23 cellular contexts compared by ENCODE assay signal in the genomic region with DNA sequence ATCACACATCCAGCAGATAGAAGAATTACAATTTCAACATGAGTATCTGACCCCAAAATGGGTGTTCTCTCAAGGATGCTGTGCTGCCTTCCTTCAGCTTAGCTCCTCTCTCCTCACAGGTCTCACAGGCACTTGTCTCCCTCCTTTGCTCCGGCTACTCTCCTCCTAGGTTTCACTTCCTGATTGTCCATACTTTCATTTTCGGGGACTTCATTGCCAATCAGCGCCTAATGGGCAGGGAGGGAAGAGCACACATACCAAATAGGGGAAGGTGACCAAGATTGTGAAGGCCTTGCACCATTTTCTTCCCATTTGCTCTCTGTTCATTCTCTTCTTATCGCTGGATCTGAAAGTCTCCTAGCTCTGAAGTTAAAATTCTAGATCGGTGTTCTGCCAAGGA.
DNase-seq lines count a peak whose midpoint lies in the region; ATAC-seq and TF ChIP-seq lines count a peak whose summit lies in the region.
"Had no signal": no experiment of that assay in that cellular context is flagged by ENCODE, and none has a peak within 500 bp of the region (broad histone marks: within the 10 kb centered on the region; RNA-seq: fewer than 3 reads in every experiment).

No MANE protein-coding gene starts in this region.

- intact Hi-C loops in left lung (cut with DNase I), result no loop called here
- intact Hi-C loops in activated T-helper 2 cell treated with anti-CD3 and anti-CD28 coated beads, Interferon-gamma antibody, Interleukin-2, Interleukin-4, amounts not matched to agents 10 μg/mL and 5 μg/mL and 100 μg/mL, durations not matched to agents 14 hours and 24 hours and 36 hours (cut with micrococcal nuclease), result no loop called here

- H3K4me3 Mint-ChIP-seq in activated T-helper 2 cell treated with anti-CD3 and anti-CD28 coated beads, Interferon-gamma antibody, Interleukin-2, Interleukin-4, amounts not matched to agents 10 μg/mL and 5 μg/mL and 100 μg/mL, durations not matched to agents 14 hours and 24 hours and 36 hours (ENCODE audit: low read depth), result no peak overlapping the region
- H3K4me3 Mint-ChIP-seq: activated CD4-positive, alpha-beta T cell treated with anti-CD3 and anti-CD28 coated beads, Interleukin-2, amount 10 ng/mL, durations not matched to agents 7 days and 5 days; stimulated activated naive CD8-positive, alpha-beta T cell treated with anti-CD3 and anti-CD28 coated beads, Interleukin-15, amount 100 ng/mL, for 72 hours had no signal

- H3K4me1 ChIP-seq in left lung, result peaks cover 0 to 5% of the 10 kb centered on the region in 2 donors
- H3K4me1 ChIP-seq: adrenal gland, BE2C, breast epithelium, transverse colon had no signal

- H3K9me3 ChIP-seq in left lung, result no peaks in the 10 kb centered on the region
- H3K9me3 ChIP-seq: adrenal gland, BE2C, breast epithelium, transverse colon had no signal

- H3K4me1 Mint-ChIP-seq in activated T-helper 2 cell treated with anti-CD3 and anti-CD28 coated beads, Interferon-gamma antibody, Interleukin-2, Interleukin-4, amounts not matched to agents 10 μg/mL and 5 μg/mL and 100 μg/mL, durations not matched to agents 14 hours and 24 hours and 36 hours (ENCODE audit: low read depth), result peaks cover 2% of the 10 kb centered on the region

- H3K9me3 Mint-ChIP-seq in activated T-helper 2 cell treated with anti-CD3 and anti-CD28 coated beads, Interferon-gamma antibody, Interleukin-2, Interleukin-4, amounts not matched to agents 10 μg/mL and 5 μg/mL and 100 μg/mL, durations not matched to agents 14 hours and 24 hours and 36 hours, result no peaks in the 10 kb centered on the region
- H3K9me3 Mint-ChIP-seq: activated CD4-positive, alpha-beta T cell treated with anti-CD3 and anti-CD28 coated beads, Interleukin-2, amount 10 ng/mL, durations not matched to agents 7 days and 5 days; stimulated activated naive CD8-positive, alpha-beta T cell treated with anti-CD3 and anti-CD28 coated beads, Interleukin-15, amount 100 ng/mL, for 72 hours had no signal

- H3K4me3 ChIP-seq in left lung, result no peak overlapping the region
- H3K4me3 ChIP-seq: adrenal gland, breast epithelium, coronary artery, skin epidermis, transverse colon had no signal

- no peak overlapping the region for H3K27ac ChIP-seq in left lung
- H3K27ac ChIP-seq: 22Rv1, breast epithelium, skin epidermis, transverse colon had no signal

- H3K36me3 Mint-ChIP-seq in activated T-helper 2 cell treated with anti-CD3 and anti-CD28 coated beads, Interferon-gamma antibody, Interleukin-2, Interleukin-4, amounts not matched to agents 10 μg/mL and 5 μg/mL and 100 μg/mL, durations not matched to agents 14 hours and 24 hours and 36 hours (ENCODE audit: low read depth), result no peaks in the 10 kb centered on the region

- no peak for TF ChIP-seq CTCF in left lung (IDR thresholded peaks at IDR 0.05)

- H3K27ac Mint-ChIP-seq in activated T-helper 2 cell treated with anti-CD3 and anti-CD28 coated beads, Interferon-gamma antibody, Interleukin-2, Interleukin-4, amounts not matched to agents 10 μg/mL and 5 μg/mL and 100 μg/mL, durations not matched to agents 14 hours and 24 hours and 36 hours, result no peak overlapping the region
- H3K27ac Mint-ChIP-seq: activated CD4-positive, alpha-beta T cell treated with anti-CD3 and anti-CD28 coated beads, Interleukin-2, amount 10 ng/mL, durations not matched to agents 7 days and 5 days; progenitor cell of endocrine pancreas; stimulated activated naive CD8-positive, alpha-beta T cell treated with anti-CD3 and anti-CD28 coated beads, Interleukin-15, amount 100 ng/mL, for 72 hours had no signal

- DNase-seq in SIG-M5 treated with dmso at 0.1 percent for 504 hours (lab: John Stamatoyannopoulos, UW; ENCODE audit: unreplicated experiment) (peak; percentile 45), SIG-M5 (lab: John Stamatoyannopoulos, UW) (no peak), OCI-M1 (lab: John Stamatoyannopoulos, UW) (peak; percentile 44), left lung (no peak), inferior parietal cortex (ENCODE audit: extremely low spot score) (no peak)
- no peak for DNase-seq in activated T-helper 2 cell treated with anti-CD3 and anti-CD28 coated beads, Interferon-gamma antibody, Interleukin-2, Interleukin-4, amounts not matched to agents 10 μg/mL and 5 μg/mL and 100 μg/mL, durations not matched to agents 14 hours and 24 hours and 36 hours (ENCODE audit: low spot score)
- DNase-seq in effector CD4-positive, alpha-beta T cell, result no peak
- DNase-seq: activated CD4-positive, alpha-beta T cell treated with anti-CD3 and anti-CD28 coated beads, Interleukin-2, amount 10 ng/mL, durations not matched to agents 7 days and 5 days; activated CD8-positive, alpha-beta memory T cell treated with anti-CD3 and anti-CD28 coated beads, Interleukin-2, amount 50 U/mL, for 4 hours; activated gamma-delta T cell; adrenal gland; BE2C; head of caudate nucleus; NCI-H226; stimulated activated CD4-positive, alpha-beta T cell treated with anti-CD3 and anti-CD28 coated beads, Interleukin-4, amount 100 ng/mL, for 4 hours; stimulated activated naive CD8-positive, alpha-beta T cell treated with anti-CD3 and anti-CD28 coated beads, Interleukin-15, amount 100 ng/mL, for 72 hours; transverse colon had no signal

- no peaks in the 10 kb centered on the region for H3K36me3 ChIP-seq in left lung
- H3K36me3 ChIP-seq: adrenal gland, BE2C, breast epithelium, transverse colon had no signal

- peaks cover 4% of the 10 kb centered on the region for H3K27me3 Mint-ChIP-seq in activated T-helper 2 cell treated with anti-CD3 and anti-CD28 coated beads, Interferon-gamma antibody, Interleukin-2, Interleukin-4, amounts not matched to agents 10 μg/mL and 5 μg/mL and 100 μg/mL, durations not matched to agents 14 hours and 24 hours and 36 hours (ENCODE audit: low read depth)
- H3K27me3 Mint-ChIP-seq: progenitor cell of endocrine pancreas had no signal

- no peaks in the 10 kb centered on the region for H3K27me3 ChIP-seq in left lung
- H3K27me3 ChIP-seq: adrenal gland, BE2C, transverse colon had no signal

- ATAC-seq in left lung (peak; percentile 32), HG03565 (IDR thresholded peaks at IDR 0.05; ENCODE audit: unreplicated experiment) (no peak)
- ATAC-seq: stimulated activated naive CD8-positive, alpha-beta T cell treated with anti-CD3 and anti-CD28 coated beads, Interleukin-15, amount 100 ng/mL, for 72 hours had no signal

Comparison
In these comparisons a context has a peak if more than half of its experiments do, and no peak if none do; other contexts are left out.
1. DNase-seq: peak in SIG-M5 treated with dmso at 0.1 percent for 504 hours (single experiment) and OCI-M1 (single experiment); none in SIG-M5 (single experiment), left lung (0 of 2), activated T-helper 2 cell treated with anti-CD3 and anti-CD28 coated beads, Interferon-gamma antibody, Interleukin-2, Interleukin-4, amounts not matched to agents 10 μg/mL and 5 μg/mL and 100 μg/mL, durations not matched to agents 14 hours and 24 hours and 36 hours (single experiment), inferior parietal cortex (single experiment) and effector CD4-positive, alpha-beta T cell (single experiment).